In genomic region chr20:44590980-44591778, GRCh38 we compare ENCODE assay signal across 29 cellular contexts. TPM values are rescaled to one million over a fixed set of nuclear protein-coding genes. Genes with fewer than 3 reads are reported as not detected.
DNase-seq lines count a peak whose midpoint lies in the region; FAIRE-seq and TF ChIP-seq lines count a peak whose summit lies in the region.
"Had no signal": no experiment of that assay in that cellular context is flagged by ENCODE, and none has a peak within 500 bp of the region (broad histone marks: within the 10 kb centered on the region; RNA-seq: fewer than 3 reads in every experiment).

No MANE protein-coding gene starts in this region.

- H3K4me1 Mint-ChIP-seq in mesothelial cell of epicardium: peaks cover 56% of the 10 kb centered on the region
- H3K4me1 Mint-ChIP-seq: activated CD4-positive, alpha-beta T cell treated with anti-CD3 and anti-CD28 coated beads, Interleukin-2, amount 10 ng/mL, durations not matched to agents 24 days and 14 days had no signal

- no peak overlapping the region for H2AFZ ChIP-seq in SU-DHL-6 (ENCODE audit: low read depth, low read length, severe bottlenecking)
- H2AFZ ChIP-seq: GM23248 had no signal

- H3K4me1 ChIP-seq in DOHH2 (ENCODE audit: control insufficient read depth, low read length) (peaks cover 91% of the 10 kb centered on the region), esophagus squamous epithelium (peaks cover 0 to 47% (median 22%) of the 10 kb centered on the region in 3 donors)

- H3K36me3 ChIP-seq in DOHH2 (ENCODE audit: control insufficient read depth, low read length) (peaks cover 63% of the 10 kb centered on the region), SU-DHL-6 (ENCODE audit: low read length) (peaks cover 3% of the 10 kb centered on the region), esophagus squamous epithelium (peaks cover 0 to 24% (median 0%) of the 10 kb centered on the region in 3 donors)
- H3K36me3 ChIP-seq: ovary had no signal

- TF ChIP-seq CTCF in DOHH2 (IDR thresholded peaks at IDR 0.05; ENCODE audit: low read depth, low read length, poor library complexity, severe bottlenecking): no peak
- no peak for TF ChIP-seq CTCF in SU-DHL-6 (IDR thresholded peaks at IDR 0.05; ENCODE audit: insufficient read depth, low read length, poor library complexity, severe bottlenecking)
- TF ChIP-seq CTCF in mesothelial cell of epicardium (IDR thresholded peaks at IDR 0.05; ENCODE audit: unreplicated experiment): no peak
- TF ChIP-seq CTCF in esophagus squamous epithelium (IDR thresholded peaks at IDR 0.05): no peak

- TF ChIP-seq POLR2A in esophagus squamous epithelium (IDR thresholded peaks at IDR 0.05): no peak

- H3K9me2 ChIP-seq in DOHH2 (replicated peaks; ENCODE audit: control insufficient read depth, low read length): no peaks in the 10 kb centered on the region
- H3K9me2 ChIP-seq in SU-DHL-6 (replicated peaks; ENCODE audit: insufficient read depth, low read length): no peaks in the 10 kb centered on the region
- H3K9me2 ChIP-seq: SK-N-SH had no signal

- H4K20me1 ChIP-seq in DOHH2 (ENCODE audit: control insufficient read depth, insufficient read depth, low read depth, low read length) (no peaks in the 10 kb centered on the region), SU-DHL-6 (ENCODE audit: low read depth, low read length) (no peaks in the 10 kb centered on the region)

- H3K4me3 ChIP-seq in DOHH2 (ENCODE audit: low read length) (no peak overlapping the region), SU-DHL-6 (ENCODE audit: insufficient read depth, low read length, poor library complexity, severe bottlenecking) (no peak overlapping the region), esophagus squamous epithelium (no peak overlapping the region)
- H3K4me3 ChIP-seq: gastroesophageal sphincter, GM23248, mucosa of descending colon, ovary, thoracic aorta had no signal

- 88 to 93% methylated on average over 6 to 9 of the region's 9 CpGs for WGBS in esophagus squamous epithelium, 2 donors

- H3K9me3 Mint-ChIP-seq in mesothelial cell of epicardium: no peaks in the 10 kb centered on the region
- H3K9me3 Mint-ChIP-seq: activated CD4-positive, alpha-beta T cell treated with anti-CD3 and anti-CD28 coated beads, Interleukin-2, amount 10 ng/mL, durations not matched to agents 24 days and 14 days; activated T-cell treated with anti-CD3 and anti-CD28 coated beads, Interleukin-2, amount 50 U/mL, for 4 hours; CD14-positive monocyte; HFFc6; nephron had no signal

- FAIRE-seq in HTR-8/SVneo (lab: Jason Lieb, UNC): peak; percentile 95
- FAIRE-seq: urothelium cell line had no signal

- no peaks in the 10 kb centered on the region for H3K9me3 ChIP-seq in DOHH2 (ENCODE audit: control insufficient read depth, insufficient read depth, low read length)
- H3K9me3 ChIP-seq in SU-DHL-6 (ENCODE audit: insufficient read depth, low read length): no peaks in the 10 kb centered on the region
- H3K9me3 ChIP-seq in esophagus squamous epithelium: no peaks in the 10 kb centered on the region
- H3K9me3 ChIP-seq: gastroesophageal sphincter, mucosa of descending colon, ovary, SK-N-SH, thoracic aorta had no signal

- DNase-seq in HTR-8/SVneo (ENCODE audit: insufficient read length, low spot score) (no peak), mesothelial cell of epicardium (ENCODE audit: low spot score in 2 of 2, unreplicated experiment in 2 of 2) (no peak), esophagus squamous epithelium (lab: John Stamatoyannopoulos, UW) (no peak), NCI-H187 treated with DMSO at 0.1 percent for 48 hours (lab: John Stamatoyannopoulos, UW) (no peak), NCI-H748 (lab: John Stamatoyannopoulos, UW; ENCODE audit: unreplicated experiment) (no peak)
- DNase-seq: activated CD4-positive, alpha-beta T cell treated with anti-CD3 and anti-CD28 coated beads, Interleukin-2, amount 10 ng/mL, durations not matched to agents 24 days and 14 days; activated T-cell treated with anti-CD3 and anti-CD28 coated beads, Interleukin-2, amount 50 U/mL, for 4 hours; Calu3; cerebellar nuclear complex; DMS79 treated with DMSO at 0.1 percent for 48 hours; GM23248; HFFc6; hypothalamus; mucosa of descending colon; NCI-H1092 treated with DMSO at 0.1 percent for 48 hours; NCI-H2227 treated with DMSO at 0.1 percent for 48 hours; NCI-H748 treated with DMSO at 0.1 percent for 48 hours; ovary; SK-N-SH; stimulated activated CD4-positive, alpha-beta T cell treated with anti-CD3 and anti-CD28 coated beads, Interleukin-4, amount 100 ng/mL, for 4 hours; stimulated activated naive CD4-positive, alpha-beta T cell had no signal

- no peaks in the 10 kb centered on the region for H3K27me3 ChIP-seq in DOHH2 (ENCODE audit: control insufficient read depth, low read length)
- H3K27me3 ChIP-seq in SU-DHL-6 (ENCODE audit: low read length): no peaks in the 10 kb centered on the region
- no peaks in the 10 kb centered on the region for H3K27me3 ChIP-seq in esophagus squamous epithelium
- H3K27me3 ChIP-seq: gastroesophageal sphincter, ovary had no signal

- H3K79me2 ChIP-seq in DOHH2 (ENCODE audit: control insufficient read depth, low read length): peaks cover 56% of the 10 kb centered on the region
- H3K79me2 ChIP-seq in SU-DHL-6 (ENCODE audit: insufficient read depth, low read length): peaks cover 24% of the 10 kb centered on the region

- H3K27ac Mint-ChIP-seq in mesothelial cell of epicardium: peak overlapping the region; percentile 94
- H3K27ac Mint-ChIP-seq: activated CD4-positive, alpha-beta T cell treated with anti-CD3 and anti-CD28 coated beads, Interleukin-2, amount 10 ng/mL, durations not matched to agents 24 days and 14 days; CD14-positive monocyte; HFFc6; nephron had no signal

- no peak overlapping the region; the same call in 1 of the 2 replicates for H3K9ac ChIP-seq in SU-DHL-6 (ENCODE audit: low read length)
- H3K9ac ChIP-seq: GM23248, SK-N-SH had no signal

- H3K4me3 Mint-ChIP-seq in mesothelial cell of epicardium: no peak overlapping the region
- H3K4me3 Mint-ChIP-seq: activated CD4-positive, alpha-beta T cell treated with anti-CD3 and anti-CD28 coated beads, Interleukin-2, amount 10 ng/mL, durations not matched to agents 24 days and 14 days; activated T-cell treated with anti-CD3 and anti-CD28 coated beads, Interleukin-2, amount 50 U/mL, for 4 hours; CD14-positive monocyte; HFFc6; nephron had no signal

- peaks cover 20% of the 10 kb centered on the region for H3F3A ChIP-seq in DOHH2 (ENCODE audit: control insufficient read depth, insufficient read depth)
- peaks cover 35% of the 10 kb centered on the region for H3F3A ChIP-seq in SU-DHL-6 (ENCODE audit: insufficient read depth)

- H3K27ac ChIP-seq in DOHH2 (ENCODE audit: low read depth, low read length): no peak overlapping the region
- H3K27ac ChIP-seq in SU-DHL-6 (ENCODE audit: low read depth, low read length): peak overlapping the region; percentile 48
- H3K27ac ChIP-seq in esophagus squamous epithelium: no peak overlapping the region
- H3K27ac ChIP-seq: GM23248, ovary, thoracic aorta, VCaP had no signal

- intact Hi-C loops in esophagus squamous epithelium (cut with DNase I): no loop called here

- H3K4me2 ChIP-seq in DOHH2 (ENCODE audit: low read length): peak overlapping the region; percentile 3
- peak overlapping the region; percentile 18 for H3K4me2 ChIP-seq in SU-DHL-6 (ENCODE audit: low read depth, low read length, poor library complexity, severe bottlenecking)
- H3K4me2 ChIP-seq: SK-N-SH had no signal

- H3K27me3 Mint-ChIP-seq in mesothelial cell of epicardium (ENCODE audit: low read depth): no peaks in the 10 kb centered on the region

- peaks cover 33% of the 10 kb centered on the region for H3K36me3 Mint-ChIP-seq in mesothelial cell of epicardium
- H3K36me3 Mint-ChIP-seq: CD14-positive monocyte had no signal

RNA-seq across cellular contexts. Expression of gene PKIG, which starts 8.8 kb away (rescaled TPM):
- total RNA-seq in mesothelial cell of epicardium (50.4 to 59.1 TPM (median 51.6 TPM) in 3 replicates), esophagus squamous epithelium (10 to 100 TPM; 11.0 to 80.1 (median 19.4) TPM)
